In genomic region chr19:15372891-15373301, GRCh38 we compare ENCODE assay signal across 13 cellular contexts.
"Had no signal": no experiment of that assay in that cellular context is flagged by ENCODE, and none has a peak within 500 bp of the region (broad histone marks: within the 10 kb centered on the region; RNA-seq: fewer than 3 reads in every experiment).

No MANE protein-coding gene starts in this region.

- DNase-seq: effector memory CD8-positive, alpha-beta T cell; foreskin fibroblast; hypothalamus; naive thymus-derived CD8-positive, alpha-beta T cell; stimulated activated CD4-positive, alpha-beta T cell treated with anti-CD3 and anti-CD28 coated beads, Interleukin-4, amount 100 ng/mL, for 1 hour had no signal

- H3K4me3 ChIP-seq: left lung, skin epidermis, thoracic aorta had no signal

- H3K27ac ChIP-seq: left lung, neutrophil, parathyroid adenoma had no signal

- H2AFZ ChIP-seq: parathyroid adenoma had no signal

- H3K27me3 Mint-ChIP-seq: activated CD4-positive, alpha-beta memory T cell treated with anti-CD3 and anti-CD28 coated beads for 36 hours; activated naive CD8-positive, alpha-beta T cell; effector memory CD8-positive, alpha-beta T cell; memory B cell; naive thymus-derived CD8-positive, alpha-beta T cell had no signal

- H3K36me3 Mint-ChIP-seq: activated naive CD8-positive, alpha-beta T cell had no signal

- H3K9me3 ChIP-seq: left lung, neutrophil, thoracic aorta had no signal

- H3K9ac ChIP-seq: parathyroid adenoma had no signal

- H3K27ac Mint-ChIP-seq: memory B cell had no signal

- H3K9me3 Mint-ChIP-seq: activated CD4-positive, alpha-beta memory T cell treated with anti-CD3 and anti-CD28 coated beads for 36 hours; effector memory CD8-positive, alpha-beta T cell; memory B cell; naive thymus-derived CD8-positive, alpha-beta T cell had no signal

- H3K4me3 Mint-ChIP-seq: activated CD4-positive, alpha-beta memory T cell treated with anti-CD3 and anti-CD28 coated beads for 36 hours; activated naive CD8-positive, alpha-beta T cell; effector memory CD8-positive, alpha-beta T cell; memory B cell; naive thymus-derived CD8-positive, alpha-beta T cell had no signal

- H3K27me3 ChIP-seq: left lung, neutrophil had no signal

- ATAC-seq: effector memory CD8-positive, alpha-beta T cell; left lung; naive thymus-derived CD8-positive, alpha-beta T cell had no signal
